Comparison of ENCODE assay signal across 14 cellular contexts in genomic region chr20:10547276-10548114, GRCh38.
"Had no signal": no experiment of that assay in that cellular context is flagged by ENCODE, and none has a peak within 500 bp of the region (broad histone marks: within the 10 kb centered on the region; RNA-seq: fewer than 3 reads in every experiment).

No MANE protein-coding gene starts in this region.

- H3K4me3 Mint-ChIP-seq: activated naive CD8-positive, alpha-beta T cell treated with anti-CD3 and anti-CD28 coated beads, Interleukin-2, amount 50 U/mL, for 24 hours; activated T-helper 1 cell treated with anti-CD3 and anti-CD28 coated beads, Interleukin-12 subunit alpha, Interleukin-12 subunit beta, Interleukin-2, Interleukin-4 antibody, amounts not matched to agents 30 ng/mL and 10 ng/mL and 1 ng/mL, durations not matched to agents 14 hours and 24 hours and 36 hours; natural killer cell; T-helper 2 cell treated with Interferon-gamma antibody and Interleukin-4, amounts not matched to agents 5 μg/mL and 100 μg/mL, for 36 hours had no signal

- H3K27ac Mint-ChIP-seq: activated naive CD8-positive, alpha-beta T cell treated with anti-CD3 and anti-CD28 coated beads, Interleukin-2, amount 50 U/mL, for 24 hours; activated T-helper 1 cell treated with anti-CD3 and anti-CD28 coated beads, Interleukin-12 subunit alpha, Interleukin-12 subunit beta, Interleukin-2, Interleukin-4 antibody, amounts not matched to agents 30 ng/mL and 10 ng/mL and 1 ng/mL, durations not matched to agents 14 hours and 24 hours and 36 hours; natural killer cell; T-helper 2 cell treated with Interferon-gamma antibody and Interleukin-4, amounts not matched to agents 5 μg/mL and 100 μg/mL, for 36 hours had no signal

- H3K4me1 ChIP-seq: uterus had no signal

- H3K9me3 Mint-ChIP-seq: activated naive CD8-positive, alpha-beta T cell treated with anti-CD3 and anti-CD28 coated beads, Interleukin-2, amount 50 U/mL, for 24 hours; activated T-helper 1 cell treated with anti-CD3 and anti-CD28 coated beads, Interleukin-12 subunit alpha, Interleukin-12 subunit beta, Interleukin-2, Interleukin-4 antibody, amounts not matched to agents 30 ng/mL and 10 ng/mL and 1 ng/mL, durations not matched to agents 14 hours and 24 hours and 36 hours; natural killer cell; T-helper 2 cell treated with Interferon-gamma antibody and Interleukin-4, amounts not matched to agents 5 μg/mL and 100 μg/mL, for 36 hours had no signal

- H3K36me3 ChIP-seq: left lung, stomach, thoracic aorta, uterus had no signal

- H3K27me3 Mint-ChIP-seq: activated naive CD8-positive, alpha-beta T cell treated with anti-CD3 and anti-CD28 coated beads, Interleukin-2, amount 50 U/mL, for 24 hours had no signal

- H3K36me3 Mint-ChIP-seq: natural killer cell had no signal

- H3K27ac ChIP-seq: epithelial cell of prostate, left lung, stomach, thoracic aorta, uterus had no signal

- H3K4me3 ChIP-seq: left lung, stomach, thoracic aorta, uterus had no signal

- H3K27me3 ChIP-seq: left lung, stomach, uterus had no signal

- ATAC-seq: activated CD4-positive, CD25-positive, alpha-beta regulatory T cell treated with anti-CD3 and anti-CD28 coated beads, Interleukin-2, amount 50 U/mL, for 24 hours; activated naive CD8-positive, alpha-beta T cell treated with anti-CD3 and anti-CD28 coated beads, Interleukin-2, amount 50 U/mL, for 24 hours; left lung; natural killer cell had no signal

- H3K9me3 ChIP-seq: left lung, stomach, thoracic aorta, uterus had no signal

- DNase-seq: activated naive CD4-positive, alpha-beta T cell; activated naive CD8-positive, alpha-beta T cell treated with anti-CD3 and anti-CD28 coated beads, Interleukin-2, amount 50 U/mL, for 24 hours; head of caudate nucleus; left lung; natural killer cell; stimulated activated CD4-positive, alpha-beta T cell treated with anti-CD3 and anti-CD28 coated beads, Interleukin-15, amount 100 ng/mL, for 24 hours; stimulated activated CD4-positive, alpha-beta T cell treated with anti-CD3 and anti-CD28 coated beads, Interleukin-4, amount 100 ng/mL, for 24 hours; stomach; uterus had no signal
